Comparison of ENCODE assay signal across 21 cellular contexts in the genomic region with DNA sequence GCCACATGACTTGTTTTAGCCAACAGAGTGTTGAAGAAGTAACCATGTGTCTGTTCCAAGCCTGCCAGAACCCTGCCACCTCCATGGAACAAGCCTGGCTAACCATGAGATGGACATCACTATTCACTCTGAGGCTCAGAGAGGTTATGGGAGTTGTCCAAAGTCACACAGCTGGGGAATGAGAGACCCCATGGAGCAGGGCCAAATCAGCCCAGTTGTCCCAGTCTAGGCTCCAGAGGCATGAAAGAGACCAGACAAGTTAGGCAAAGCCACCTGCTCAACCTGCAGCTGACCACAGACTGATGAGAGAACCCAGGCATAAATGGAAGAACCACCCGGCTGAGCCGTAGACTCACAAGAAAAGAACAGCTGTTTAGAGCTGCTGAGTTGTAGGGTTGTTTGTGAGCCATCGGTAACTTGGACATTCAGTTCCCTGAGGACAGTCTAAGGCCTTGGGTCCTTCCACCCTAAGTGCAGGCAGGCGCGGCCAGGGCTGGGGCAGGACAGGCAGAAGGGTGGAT.
DNase-seq lines count a peak whose midpoint lies in the region; ATAC-seq, FAIRE-seq and TF ChIP-seq lines count a peak whose summit lies in the region.
"Had no signal": no experiment of that assay in that cellular context is flagged by ENCODE, and none has a peak within 500 bp of the region (broad histone marks: within the 10 kb centered on the region; RNA-seq: fewer than 3 reads in every experiment).

No MANE protein-coding gene starts in this region.

- H3K36me3 Mint-ChIP-seq in activated CD4-positive, alpha-beta memory T cell treated with anti-CD3 and anti-CD28 coated beads for 36 hours = no peaks in the 10 kb centered on the region
- H3K36me3 Mint-ChIP-seq in activated CD4-positive, alpha-beta memory T cell treated with anti-CD3 and anti-CD28 coated beads, Interleukin-2, amount 10 ng/mL, durations not matched to agents 7 days and 5 days (ENCODE audit: low read depth) = peaks cover 3% of the 10 kb centered on the region
- H3K36me3 Mint-ChIP-seq in natural killer cell treated with Interleukin-12 subunit alpha and Interleukin-12 subunit beta and Interleukin-15 and Interleukin-18, amount 100 ng/mL, for 72 hours = peaks cover 7% of the 10 kb centered on the region
- H3K36me3 Mint-ChIP-seq: CD8-positive, alpha-beta T cell had no signal

- H4K20me1 ChIP-seq in K562 (replicated peaks; ENCODE audit: control insufficient read depth, insufficient read depth, low read length) = no peaks in the 10 kb centered on the region

- no peaks in the 10 kb centered on the region for H3K9me1 ChIP-seq in K562 (ENCODE audit: control insufficient read depth, insufficient read depth, low read length)

- TF ChIP-seq CTCF in K562 (IDR thresholded peaks at IDR 0.05 in 2 of 3, conservative IDR thresholded peaks at IDR 0.05 in 1 of 3; ENCODE audit: insufficient read depth in 2 of 3, low read depth in 1 of 3, low read length in 3 of 3) = no peak

- H3K9ac ChIP-seq in K562 (ENCODE audit: insufficient read depth in 1 of 2, low read depth in 2 of 2, low read length in 2 of 2) = no peak overlapping the region

- H3K27ac Mint-ChIP-seq in activated CD4-positive, alpha-beta memory T cell treated with anti-CD3 and anti-CD28 coated beads for 36 hours = peak overlapping the region; percentile 35
- H3K27ac Mint-ChIP-seq in activated CD4-positive, alpha-beta memory T cell treated with anti-CD3 and anti-CD28 coated beads, Interleukin-2, amount 10 ng/mL, durations not matched to agents 7 days and 5 days = no peak overlapping the region
- peak overlapping the region in 1 of 2 donors; percentile 57 for H3K27ac Mint-ChIP-seq in natural killer cell treated with Interleukin-12 subunit alpha and Interleukin-12 subunit beta and Interleukin-15 and Interleukin-18, amount 100 ng/mL, for 72 hours
- H3K27ac Mint-ChIP-seq: CD8-positive, alpha-beta T cell had no signal

- H3K4me1 ChIP-seq in K562 (replicated peaks in 1 of 2; ENCODE audit: control insufficient read depth in 2 of 2, insufficient read depth in 2 of 2, low read length in 2 of 2) = no peaks in the 10 kb centered on the region

- no peak overlapping the region for H2AFZ ChIP-seq in K562 (ENCODE audit: low read depth, low read length)

- no peak for ATAC-seq in K562
- ATAC-seq in natural killer cell treated with Interleukin-12 subunit alpha and Interleukin-12 subunit beta and Interleukin-15 and Interleukin-18, amount 100 ng/mL, for 72 hours = no peak
- ATAC-seq: CD8-positive, alpha-beta T cell; HCT116; Right ventricle myocardium inferior had no signal

- WGBS in K562 (ENCODE audit: insufficient coverage, low coverage, missing lambda C conversion rate) = 5% methylated on average over 4 of the region's 5 CpGs

- H3K9me3 Mint-ChIP-seq in activated CD4-positive, alpha-beta memory T cell treated with anti-CD3 and anti-CD28 coated beads for 36 hours = peaks cover 3% of the 10 kb centered on the region
- H3K9me3 Mint-ChIP-seq in activated CD4-positive, alpha-beta memory T cell treated with anti-CD3 and anti-CD28 coated beads, Interleukin-2, amount 10 ng/mL, durations not matched to agents 7 days and 5 days = peaks cover 4% of the 10 kb centered on the region
- H3K9me3 Mint-ChIP-seq in natural killer cell treated with Interleukin-12 subunit alpha and Interleukin-12 subunit beta and Interleukin-15 and Interleukin-18, amount 100 ng/mL, for 72 hours = peaks cover 4% of the 10 kb centered on the region

- H3K27me3 Mint-ChIP-seq in activated CD4-positive, alpha-beta memory T cell treated with anti-CD3 and anti-CD28 coated beads for 36 hours = peaks cover 34% of the 10 kb centered on the region
- H3K27me3 Mint-ChIP-seq in activated CD4-positive, alpha-beta memory T cell treated with anti-CD3 and anti-CD28 coated beads, Interleukin-2, amount 10 ng/mL, durations not matched to agents 7 days and 5 days = peaks cover 9% of the 10 kb centered on the region
- H3K27me3 Mint-ChIP-seq in natural killer cell treated with Interleukin-12 subunit alpha and Interleukin-12 subunit beta and Interleukin-15 and Interleukin-18, amount 100 ng/mL, for 72 hours = peaks cover 21 to 36% of the 10 kb centered on the region in 2 donors

- H3K9me3 ChIP-seq in K562 (replicated peaks; ENCODE audit: control insufficient read depth, insufficient read depth, low read depth, low read length) = no peaks in the 10 kb centered on the region

- no peak for FAIRE-seq in K562 (lab: Jason Lieb, UNC)
- FAIRE-seq: G401.6, GM12892 had no signal

- H3K79me2 ChIP-seq in K562 (ENCODE audit: control insufficient read depth, insufficient read depth, low read length) = no peaks in the 10 kb centered on the region

- H3K27ac ChIP-seq in K562 (ENCODE audit: extremely low read depth, low read depth, low read length) = no peak overlapping the region

- intact Hi-C loops in activated CD4-positive, alpha-beta memory T cell treated with anti-CD3 and anti-CD28 coated beads for 36 hours (cut with micrococcal nuclease) = loop anchor here (1.0 to 5.0 kb wide), 2 partner anchors 20 to 107 kb away; no protein-coding TSS in a partner anchor
- intact Hi-C loops in K562 (cut with micrococcal nuclease) = no loop called here

- CTCF ChIA-PET in activated CD4-positive, alpha-beta memory T cell treated with anti-CD3 and anti-CD28 coated beads for 36 hours (lab: Charles Lee) = interaction anchor here (1.2 to 2.7 kb wide), 3 partner anchors 11 to 15 kb away, joined by 3 to 13 read pairs (median 4); no protein-coding TSS in a partner anchor
- CTCF ChIA-PET in activated CD4-positive, alpha-beta memory T cell treated with anti-CD3 and anti-CD28 coated beads, Interleukin-2, amount 10 ng/mL, durations not matched to agents 7 days and 5 days (lab: Charles Lee) = interaction anchor here (0.6 kb wide), 1 partner anchor 366 kb away, joined by 3 read pairs; no protein-coding TSS in a partner anchor
- CTCF ChIA-PET in K562 (lab: Yijun Ruan, JAX; ENCODE audit: low intra/inter-chr PET ratio) = no interaction called here

- no peaks in the 10 kb centered on the region for H3K36me3 ChIP-seq in K562 (ENCODE audit: control insufficient read depth, insufficient read depth, low read length)

- in situ Hi-C loops in K562 (cut with MboI) = no loop called here

- H3K4me3 Mint-ChIP-seq in activated CD4-positive, alpha-beta memory T cell treated with anti-CD3 and anti-CD28 coated beads for 36 hours = no peak overlapping the region
- H3K4me3 Mint-ChIP-seq in activated CD4-positive, alpha-beta memory T cell treated with anti-CD3 and anti-CD28 coated beads, Interleukin-2, amount 10 ng/mL, durations not matched to agents 7 days and 5 days = no peak overlapping the region
- no peak overlapping the region for H3K4me3 Mint-ChIP-seq in natural killer cell treated with Interleukin-12 subunit alpha and Interleukin-12 subunit beta and Interleukin-15 and Interleukin-18, amount 100 ng/mL, for 72 hours
- H3K4me3 Mint-ChIP-seq: CD8-positive, alpha-beta T cell had no signal

- H3K4me1 Mint-ChIP-seq in activated CD4-positive, alpha-beta memory T cell treated with anti-CD3 and anti-CD28 coated beads for 36 hours (ENCODE audit: low read depth) = peaks cover 14% of the 10 kb centered on the region
- peaks cover 5% of the 10 kb centered on the region for H3K4me1 Mint-ChIP-seq in activated CD4-positive, alpha-beta memory T cell treated with anti-CD3 and anti-CD28 coated beads, Interleukin-2, amount 10 ng/mL, durations not matched to agents 7 days and 5 days
- peaks cover 2 to 10% of the 10 kb centered on the region in 2 donors for H3K4me1 Mint-ChIP-seq in natural killer cell treated with Interleukin-12 subunit alpha and Interleukin-12 subunit beta and Interleukin-15 and Interleukin-18, amount 100 ng/mL, for 72 hours (ENCODE audit: low read depth in 2 of 2)

- H3K4me2 ChIP-seq in K562 (ENCODE audit: insufficient read depth, low read length) = no peak overlapping the region

- TF ChIP-seq POLR2A in K562 (conservative IDR thresholded peaks at IDR 0.05) = no peak

- no peak for TF ChIP-seq EP300 in K562 (IDR thresholded peaks at IDR 0.05; ENCODE audit: low read length)

- no peak for DNase-seq in activated CD4-positive, alpha-beta memory T cell treated with anti-CD3 and anti-CD28 coated beads for 36 hours
- no peak for DNase-seq in activated CD4-positive, alpha-beta memory T cell treated with anti-CD3 and anti-CD28 coated beads, Interleukin-2, amount 10 ng/mL, durations not matched to agents 7 days and 5 days
- DNase-seq in H4 (ENCODE audit: low spot score) (peak; percentile 13), K562 (ENCODE audit: extremely low read depth in 1 of 4, low spot score in 3 of 4) (no peak), myocyte (ENCODE audit: low read depth) (peak; percentile 95), NCI-H345 (lab: John Stamatoyannopoulos, UW) (no peak), HT-29 (ENCODE audit: low spot score) (no peak)
- no peak for DNase-seq in natural killer cell treated with Interleukin-12 subunit alpha and Interleukin-12 subunit beta and Interleukin-15 and Interleukin-18, amount 100 ng/mL, for 72 hours (ENCODE audit: low spot score)
- DNase-seq: AML-193; C1 segment of cervical spinal cord; Calu3; CD8-positive, alpha-beta T cell; GOT3; NCI-H1092 treated with DMSO at 0.1 percent for 48 hours; NCI-H1436 treated with DMSO at 0.1 percent for 48 hours; NCI-H2029 treated with DMSO at 0.1 percent for 48 hours; NCI-H2171 had no signal

- no TSS peak for BruUV-seq in K562 (replicated peaks; lab: Mats Ljungman, UMichigan)

- POLR2A ChIA-PET in activated CD4-positive, alpha-beta memory T cell treated with anti-CD3 and anti-CD28 coated beads for 36 hours (lab: Charles Lee) = interaction anchor here (1.1 kb wide), 1 partner anchor 20 kb away, joined by 3 read pairs; no protein-coding TSS in a partner anchor
- POLR2A ChIA-PET in activated CD4-positive, alpha-beta memory T cell treated with anti-CD3 and anti-CD28 coated beads, Interleukin-2, amount 10 ng/mL, durations not matched to agents 7 days and 5 days (lab: Charles Lee) = no interaction called here
- POLR2A ChIA-PET in K562 (lab: Yijun Ruan, JAX) = no interaction called here

- peaks cover 0 to 8% of the 10 kb centered on the region in 2 experiments; a peak in 4 of 5 replicates for H3K27me3 ChIP-seq in K562 (ENCODE audit: control insufficient read depth in 2 of 2, insufficient read depth in 2 of 2, low read length in 2 of 2)

- TF ChIP-seq RAD21 in K562 (CRISPR knock-in tag; conservative IDR thresholded peaks at IDR 0.05 in 1 of 2, IDR thresholded peaks at IDR 0.05 in 1 of 2) = no peak

- no peak overlapping the region for H3K4me3 ChIP-seq in K562

TF ChIP-seq in K562, 482 proteins besides CTCF, POLR2A, EP300 and RAD21:
- TF ChIP-seq NCOA2 (IDR thresholded peaks at IDR 0.05; ENCODE audit: partially characterized antibody in 2 of 2) (no peak), RBM25 (IDR thresholded peaks at IDR 0.05; ENCODE audit: low read depth, low read length, severe bottlenecking) (peak; percentile 24)

Comparison
In these comparisons a context has a peak if more than half of its experiments do, and no peak if none do; other contexts are left out.
1. DNase-seq: peak in H4 (single experiment) and myocyte (single experiment); none in activated CD4-positive, alpha-beta memory T cell treated with anti-CD3 and anti-CD28 coated beads for 36 hours (single experiment), activated CD4-positive, alpha-beta memory T cell treated with anti-CD3 and anti-CD28 coated beads, Interleukin-2, amount 10 ng/mL, durations not matched to agents 7 days and 5 days (single experiment), K562 (0 of 4), natural killer cell treated with Interleukin-12 subunit alpha and Interleukin-12 subunit beta and Interleukin-15 and Interleukin-18, amount 100 ng/mL, for 72 hours (single experiment), NCI-H345 (single experiment) and HT-29 (single experiment).